In genomic region chr20:38649275-38649891, GRCh38 we compare ENCODE assay signal across 9 cellular contexts. TPM values are rescaled to one million over a fixed set of nuclear protein-coding genes. Genes with fewer than 3 reads are reported as not detected.
DNase-seq lines count a peak whose midpoint lies in the region; ATAC-seq and TF ChIP-seq lines count a peak whose summit lies in the region.
"Had no signal": no experiment of that assay in that cellular context is flagged by ENCODE, and none has a peak within 500 bp of the region (broad histone marks: within the 10 kb centered on the region; RNA-seq: fewer than 3 reads in every experiment).

No MANE protein-coding gene starts in this region.

- CTCF ChIA-PET in HEK293 (lab: Yijun Ruan, JAX) = interaction anchor here (0.6 to 6.1 kb wide), 21 partner anchors 8 to 337 kb away, joined by 3 to 116 read pairs (median 4); partner anchors contain the start of gene ACTR5

- H3K9me3 ChIP-seq in HEK293 (ENCODE audit: control insufficient read depth, insufficient read depth, low read depth, low read length) = no peaks in the 10 kb centered on the region

- ATAC-seq in HG03521 (IDR thresholded peaks at IDR 0.05; ENCODE audit: unreplicated experiment) (no peak), HG02970 (IDR thresholded peaks at IDR 0.05; ENCODE audit: low FRiP score, unreplicated experiment) (no peak)
- no peak for ATAC-seq in stimulated activated effector memory CD8-positive, alpha-beta T cell treated with anti-CD3 and anti-CD28 coated beads, Interleukin-12 subunit alpha, Interleukin-12 subunit beta, amount 100 ng/mL, for 72 hours

- H3K4me1 ChIP-seq in HEK293 (ENCODE audit: control insufficient read depth, insufficient read depth, low read length) = no peaks in the 10 kb centered on the region

- POLR2A ChIA-PET in HEK293 (lab: Yijun Ruan, JAX) = no interaction called here

- DNase-seq in RPMI7951 (ENCODE audit: low read depth) (peak; percentile 38), globus pallidus (ENCODE audit: low spot score) (peak; percentile 43), NCI-H1048 (lab: John Stamatoyannopoulos, UW) (no peak)
- DNase-seq in stimulated activated effector memory CD8-positive, alpha-beta T cell treated with anti-CD3 and anti-CD28 coated beads, Interleukin-12 subunit alpha, Interleukin-12 subunit beta, amount 100 ng/mL, for 72 hours (ENCODE audit: low spot score in 2 of 2) = no peak

- no peak overlapping the region for H3K4me3 ChIP-seq in HEK293 (ENCODE audit: low read depth, low read length)

- no peaks in the 10 kb centered on the region for H3K9me3 Mint-ChIP-seq in stimulated activated effector memory CD8-positive, alpha-beta T cell treated with anti-CD3 and anti-CD28 coated beads, Interleukin-12 subunit alpha, Interleukin-12 subunit beta, amount 100 ng/mL, for 72 hours

- H3K27ac ChIP-seq in C4-2B = no peak overlapping the region
- no peak overlapping the region for H3K27ac ChIP-seq in HEK293 (ENCODE audit: extremely low read depth, low read depth, low read length)

- no peak overlapping the region for H3K27ac Mint-ChIP-seq in stimulated activated effector memory CD8-positive, alpha-beta T cell treated with anti-CD3 and anti-CD28 coated beads, Interleukin-12 subunit alpha, Interleukin-12 subunit beta, amount 100 ng/mL, for 72 hours
- H3K27ac Mint-ChIP-seq: stimulated activated naive CD8-positive, alpha-beta T cell treated with anti-CD3 and anti-CD28 coated beads, Interleukin-15, Interleukin-2, amounts not matched to agents 100 ng/mL and 50 ng/mL, for 24 hours had no signal

- H3K36me3 ChIP-seq in HEK293 (ENCODE audit: control insufficient read depth in 2 of 2, insufficient read depth in 1 of 2, low read length in 2 of 2) = no peaks in the 10 kb centered on the region

- H3K4me3 Mint-ChIP-seq in stimulated activated effector memory CD8-positive, alpha-beta T cell treated with anti-CD3 and anti-CD28 coated beads, Interleukin-12 subunit alpha, Interleukin-12 subunit beta, amount 100 ng/mL, for 72 hours = no peak overlapping the region
- H3K4me3 Mint-ChIP-seq: stimulated activated naive CD8-positive, alpha-beta T cell treated with anti-CD3 and anti-CD28 coated beads, Interleukin-15, Interleukin-2, amounts not matched to agents 100 ng/mL and 50 ng/mL, for 24 hours had no signal

- peaks cover 24% of the 10 kb centered on the region for H3K4me1 Mint-ChIP-seq in stimulated activated effector memory CD8-positive, alpha-beta T cell treated with anti-CD3 and anti-CD28 coated beads, Interleukin-12 subunit alpha, Interleukin-12 subunit beta, amount 100 ng/mL, for 72 hours

- H3K36me3 Mint-ChIP-seq in stimulated activated effector memory CD8-positive, alpha-beta T cell treated with anti-CD3 and anti-CD28 coated beads, Interleukin-12 subunit alpha, Interleukin-12 subunit beta, amount 100 ng/mL, for 72 hours = peaks cover 6% of the 10 kb centered on the region

- TF ChIP-seq CTCF in C4-2B (conservative IDR thresholded peaks at IDR 0.05) (peak; percentile 65), HEK293 (tag by site-specific recombination; IDR thresholded peaks at IDR 0.05) (peak; percentile 62; the same call in 1 of the 2 replicates)

TF ChIP-seq in HEK293, 187 proteins besides CTCF, POLR2A, EP300 and RAD21:
- TF ChIP-seq ZNF549 (tag by site-specific recombination; IDR thresholded peaks at IDR 0.05) = no peak
- TF ChIP-seq ZNF510 (tag by site-specific recombination; IDR thresholded peaks at IDR 0.05; ENCODE audit: insufficient replicate concordance) = no peak
- TF ChIP-seq ZNF521 (tag by site-specific recombination; IDR thresholded peaks at IDR 0.05) = no peak
- TF ChIP-seq SCRT2 (tag by site-specific recombination; IDR thresholded peaks at IDR 0.05) = peak; percentile 53; the same call in 1 of the 2 replicates
- 0 out of 2 replicates have a peak, but pooled peaks have one; percentile 28 for TF ChIP-seq ZBTB48 (tag by site-specific recombination; IDR thresholded peaks at IDR 0.05)
- peak; percentile 68 for TF ChIP-seq ZNF2 (tag by site-specific recombination; IDR thresholded peaks at IDR 0.05)
- peak; percentile 26; the same call in 1 of the 2 replicates for TF ChIP-seq EGR2 (tag by site-specific recombination; IDR thresholded peaks at IDR 0.05; ENCODE audit: low read depth)
- peak; percentile 63 for TF ChIP-seq ZFHX2 (tag by site-specific recombination; conservative IDR thresholded peaks at IDR 0.05)
- TF ChIP-seq ZBTB10 (tag by site-specific recombination; IDR thresholded peaks at IDR 0.05) = no peak
- TF ChIP-seq ZNF654 (tag by site-specific recombination; IDR thresholded peaks at IDR 0.05; ENCODE audit: low read depth) = peak; percentile 73
- no peak for TF ChIP-seq ZNF544 (tag by site-specific recombination; IDR thresholded peaks at IDR 0.05)
- TF ChIP-seq PRDM6 (tag by site-specific recombination; IDR thresholded peaks at IDR 0.05) = no peak
- no peak for TF ChIP-seq ZNF580 (tag by site-specific recombination; IDR thresholded peaks at IDR 0.05)
- no peak for TF ChIP-seq ZNF155 (tag by site-specific recombination; IDR thresholded peaks at IDR 0.05)
- TF ChIP-seq ZNF404 (tag by site-specific recombination; IDR thresholded peaks at IDR 0.05) = no peak

RNA-seq across cellular contexts. Expression of gene ARHGAP40, which starts 47.8 kb away (rescaled TPM):
- total RNA-seq in RPMI7951 (2014; rRNA removed; shearing (Covaris generic)) = 0.10 TPM in 1 of 2 replicates, not detected in the other

Comparison
In these comparisons a context has a peak if more than half of its experiments do, and no peak if none do; other contexts are left out.
1. DNase-seq: peak in RPMI7951 (single experiment) and globus pallidus (single experiment); none in NCI-H1048 (single experiment) and stimulated activated effector memory CD8-positive, alpha-beta T cell treated with anti-CD3 and anti-CD28 coated beads, Interleukin-12 subunit alpha, Interleukin-12 subunit beta, amount 100 ng/mL, for 72 hours (0 of 2).